ENCODE assay signal across 8 cellular contexts in the genomic region with DNA sequence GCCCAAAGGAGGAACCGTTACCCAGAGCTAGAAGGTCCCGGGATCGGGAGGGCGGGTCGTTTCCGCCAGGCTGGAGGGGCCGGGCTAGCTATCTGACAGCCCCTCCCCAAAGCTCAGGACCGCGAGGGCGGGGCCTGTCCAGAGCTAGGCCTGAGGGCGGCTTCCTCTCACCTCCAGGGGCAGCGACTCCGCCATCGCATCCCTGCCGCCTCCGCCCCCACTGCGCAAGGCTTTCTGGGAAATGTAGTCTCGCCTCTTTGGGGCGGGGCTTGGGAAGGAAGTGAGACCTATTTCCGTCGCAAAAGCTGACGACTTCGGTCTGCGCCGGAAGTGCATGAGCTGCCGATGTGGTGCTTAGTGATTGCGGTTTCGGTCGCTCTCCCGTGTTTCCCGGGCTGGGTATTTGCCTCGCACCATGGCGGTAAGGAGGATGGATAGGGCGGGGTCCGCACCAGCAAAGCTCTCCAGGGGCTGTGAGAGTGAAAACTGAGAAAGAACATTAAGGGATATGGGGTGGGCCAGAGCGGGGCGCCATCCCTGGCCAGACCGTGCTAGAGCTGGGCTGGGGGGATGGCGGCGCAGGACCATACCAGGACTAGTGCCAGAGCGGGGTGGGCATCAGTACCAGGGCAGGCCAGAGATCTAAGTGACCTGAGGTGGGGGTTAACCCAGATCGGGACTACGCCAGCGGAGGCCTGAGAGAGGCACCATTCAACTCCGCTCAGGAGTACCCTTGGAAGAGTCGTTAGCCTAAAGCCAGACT. TPM values are rescaled to one million over a fixed set of nuclear protein-coding genes. Genes with fewer than 3 reads are reported as not detected.
DNase-seq lines count a peak whose midpoint lies in the region; ATAC-seq and TF ChIP-seq lines count a peak whose summit lies in the region.

A gene (plus strand): TSS at position 327 of the 763 bp plus-strand sequence. CDS start 89 bp downstream, at position 416.

- no peaks in the 10 kb centered on the region for H3K27me3 ChIP-seq in gastroesophageal sphincter
- H3K27me3 ChIP-seq in neutrophil: no peaks in the 10 kb centered on the region

- 0% methylated on average over 14 of the region's 46 CpGs; no CpG with 5 or more reads in 1 of the 2 donors for WGBS in gastroesophageal sphincter (ENCODE audit: low coverage in 1 of 2), 2 donors

- peaks cover 18% of the 10 kb centered on the region for H3K36me3 Mint-ChIP-seq in activated naive CD4-positive, alpha-beta T cell treated with anti-CD3 and anti-CD28 coated beads for 36 hours (ENCODE audit: low read depth)

- ATAC-seq in gastroesophageal sphincter: peak; percentile 96

- POLR2A ChIA-PET in HEK293T (lab: Yijun Ruan, JAX): interaction anchor here (0.6 to 2.4 kb wide), 18 partner anchors 8 to 321 kb away, joined by 3 to 22 read pairs (median 4); a partner anchor contains a TSS

- peak; percentile 98 for DNase-seq in GM03348 (ENCODE audit: low spot score)
- peak; percentile 98 for DNase-seq in HEK293T (ENCODE audit: extremely low spot score)
- peak; percentile 99 for DNase-seq in NAMALWA (ENCODE audit: low spot score)
- peak; percentile 99 for DNase-seq in SK-N-DZ (ENCODE audit: low spot score)
- peak; percentile 99 for DNase-seq in activated naive CD4-positive, alpha-beta T cell treated with anti-CD3 and anti-CD28 coated beads for 36 hours
- peak; percentile 74 to 98 (median 93) for DNase-seq in substantia nigra (lab: John Stamatoyannopoulos, UW)

- TF ChIP-seq EP300 in gastroesophageal sphincter (IDR thresholded peaks at IDR 0.05): no peak

- peak within 1 kb of the TSS; percentile 96 for H3K27ac Mint-ChIP-seq in activated naive CD4-positive, alpha-beta T cell treated with anti-CD3 and anti-CD28 coated beads for 36 hours

- peak within 1 kb of the TSS; percentile 100 for H3K4me3 Mint-ChIP-seq in activated naive CD4-positive, alpha-beta T cell treated with anti-CD3 and anti-CD28 coated beads for 36 hours

- H3K9me3 Mint-ChIP-seq in activated naive CD4-positive, alpha-beta T cell treated with anti-CD3 and anti-CD28 coated beads for 36 hours: no peaks in the 10 kb centered on the region

- H3K27ac ChIP-seq in gastroesophageal sphincter (peak within 1 kb of the TSS; percentile 45 to 89 (median 84)), neutrophil (peak within 1 kb of the TSS; percentile 86), substantia nigra (ENCODE audit: low read depth, low read length, poor library complexity, severe bottlenecking) (peak within 1 kb of the TSS; percentile 87)

- CTCF ChIA-PET in HEK293T (lab: Yijun Ruan, JAX): interaction anchor here (0.6 to 1.2 kb wide), 6 partner anchors 19 to 266 kb away, joined by 3 to 5 read pairs (median 3); a partner anchor contains a TSS
- CTCF ChIA-PET in activated naive CD4-positive, alpha-beta T cell treated with anti-CD3 and anti-CD28 coated beads for 36 hours (lab: Charles Lee): interaction anchor here (0.8 to 2.5 kb wide), 12 partner anchors 11 to 237 kb away, joined by 3 to 9 read pairs (median 5); no protein-coding TSS in a partner anchor

- no peaks in the 10 kb centered on the region for H3K27me3 Mint-ChIP-seq in activated naive CD4-positive, alpha-beta T cell treated with anti-CD3 and anti-CD28 coated beads for 36 hours (ENCODE audit: low read depth)

- no peaks in the 10 kb centered on the region for H3K9me3 ChIP-seq in gastroesophageal sphincter
- H3K9me3 ChIP-seq in neutrophil: no peaks in the 10 kb centered on the region

- intact Hi-C loops in activated naive CD4-positive, alpha-beta T cell treated with anti-CD3 and anti-CD28 coated beads for 36 hours (cut with micrococcal nuclease): loop anchor here (1.0 to 2.0 kb wide), 10 partner anchors 9 to 615 kb away; a partner anchor contains a TSS

- H3K4me1 ChIP-seq in gastroesophageal sphincter: peaks cover 0 to 37% (median 10%) of the 10 kb centered on the region in 3 donors
- peaks cover 16 to 17% of the 10 kb centered on the region in 2 experiments for H3K4me1 ChIP-seq in neutrophil (ENCODE audit: control insufficient read depth in 1 of 2, insufficient read depth in 1 of 2, low read depth in 1 of 2, low read length in 1 of 2)

- TF ChIP-seq POLR2A in gastroesophageal sphincter (IDR thresholded peaks at IDR 0.05): peak; percentile 65 to 79

- H3K36me3 ChIP-seq in gastroesophageal sphincter (peaks cover 0 to 53% of the 10 kb centered on the region in 2 donors), neutrophil (peaks cover 39% of the 10 kb centered on the region)

- peaks cover 51% of the 10 kb centered on the region for H3K4me1 Mint-ChIP-seq in activated naive CD4-positive, alpha-beta T cell treated with anti-CD3 and anti-CD28 coated beads for 36 hours (ENCODE audit: low read depth)

- TF ChIP-seq CTCF in gastroesophageal sphincter (IDR thresholded peaks at IDR 0.05): peak in 2 of 4 experiments; percentile 38 to 52
- peak; percentile 87 for TF ChIP-seq CTCF in neutrophil (IDR thresholded peaks at IDR 0.05)

- H3K4me3 ChIP-seq in gastroesophageal sphincter (peak within 1 kb of the TSS; percentile 52 to 70), neutrophil (ENCODE audit: low read depth in 1 of 2, low read length in 1 of 2) (peak within 1 kb of the TSS; percentile 65 to 84)

TF ChIP-seq in HEK293T, 16 proteins besides CTCF, POLR2A, EP300 and RAD21:
- TF ChIP-seq CTBP1 (IDR thresholded peaks at IDR 0.05; ENCODE audit: borderline replicate concordance) (no peak), ELF4 (IDR thresholded peaks at IDR 0.05) (peak; percentile 97)

RNA-seq across cellular contexts. Expression of the gene that starts here (rescaled TPM):
- polyA plus RNA-seq in SK-N-DZ (2014; cell fraction: cytosol; rRNA removed): 61.0 and 71.6 TPM in 2 replicates
- polyA plus RNA-seq in SK-N-DZ (2014; cell fraction: nucleus; rRNA removed): 41.0 and 59.2 TPM in 2 replicates
- 10 to 100 TPM; 24.6 to 29.4 TPM for total RNA-seq in activated naive CD4-positive, alpha-beta T cell treated with anti-CD3 and anti-CD28 coated beads for 36 hours
- 10 to 100 TPM; 15.4 to 34.7 (median 30.7) TPM for total RNA-seq in gastroesophageal sphincter

Comparison
In these comparisons a context has a peak if more than half of its experiments do, and no peak if none do; other contexts are left out.
1. Peak in every context shown above with its lines: DNase-seq, ATAC-seq, H3K4me3 ChIP-seq and H3K27ac ChIP-seq.